19 cellular contexts compared by ENCODE assay signal in the genomic region with DNA sequence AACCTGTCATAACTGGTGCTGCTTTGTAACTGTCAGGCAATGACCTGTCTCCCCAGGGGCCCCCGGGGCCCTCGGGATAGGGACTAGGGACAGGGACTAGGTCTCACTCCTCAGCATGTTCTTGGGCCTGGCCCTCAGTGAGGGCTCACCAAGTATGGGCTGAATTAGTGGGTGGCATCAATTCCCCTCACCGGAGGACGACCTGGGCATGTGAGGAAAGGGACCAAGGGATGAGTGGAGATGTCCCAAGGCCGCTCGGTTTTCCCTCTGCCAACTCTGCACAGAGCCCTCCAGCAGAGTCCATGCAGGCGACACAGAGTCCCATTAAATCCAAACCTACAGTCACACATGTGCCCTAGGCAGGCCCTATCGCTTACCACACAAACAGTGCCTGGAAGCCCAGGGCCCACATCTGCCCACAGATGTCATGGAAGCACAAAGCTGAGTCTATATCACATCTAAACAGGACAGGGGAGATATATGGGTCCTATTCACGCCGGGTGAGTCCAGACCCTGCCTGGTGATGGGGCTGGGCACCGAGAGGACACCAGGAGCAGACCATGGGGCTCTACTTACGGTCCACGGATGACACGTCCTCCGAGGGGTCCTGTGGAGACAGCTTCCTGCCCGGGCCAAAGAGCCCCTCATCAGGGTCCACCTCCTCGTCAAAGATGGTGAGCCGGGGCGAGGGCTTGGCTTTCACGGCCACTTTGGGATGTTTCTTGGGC. TPM values are rescaled to one million over a fixed set of nuclear protein-coding genes. Genes with fewer than 3 reads are reported as not detected.
A peak's percentile ranks its signal among the peaks of the same experiment; 100 is the strongest.
DNase-seq lines count a peak whose midpoint lies in the region; ATAC-seq and TF ChIP-seq lines count a peak whose summit lies in the region.
"Had no signal": no experiment of that assay in that cellular context is flagged by ENCODE, and none has a peak within 500 bp of the region (broad histone marks: within the 10 kb centered on the region; RNA-seq: fewer than 3 reads in every experiment).

No MANE protein-coding gene starts in this region.

- peaks cover 0 to 3% of the 10 kb centered on the region in 2 donors for H3K4me1 Mint-ChIP-seq in natural killer cell treated with Interleukin-12 subunit alpha and Interleukin-12 subunit beta and Interleukin-15 and Interleukin-18, amount 100 ng/mL, for 72 hours (ENCODE audit: low read depth in 2 of 2)
- H3K4me1 Mint-ChIP-seq in natural killer cell: no peaks in the 10 kb centered on the region
- H3K4me1 Mint-ChIP-seq in naive thymus-derived CD4-positive, alpha-beta T cell: no peaks in the 10 kb centered on the region
- H3K4me1 Mint-ChIP-seq: stimulated activated memory B cell treated with anti-CD40 and anti-IgM and Interleukin-4, amounts not matched to agents 10 μg/mL and 1 μg/mL and 100 μg/mL, for 72 hours had no signal

- TF ChIP-seq EP300 in sigmoid colon (IDR thresholded peaks at IDR 0.05): no peak

- H3K4me1 ChIP-seq in left ventricle myocardium inferior (peaks cover 89% of the 10 kb centered on the region), sigmoid colon (peaks cover 0 to 55% (median 46%) of the 10 kb centered on the region in 4 donors)
- no peaks in the 10 kb centered on the region for H3K4me1 ChIP-seq in naive thymus-derived CD4-positive, alpha-beta T cell (ENCODE audit: control insufficient read depth in 2 of 2, insufficient read depth in 2 of 2, low read length in 2 of 2)

- H3K27me3 ChIP-seq in left ventricle myocardium inferior (ENCODE audit: low read depth): no peaks in the 10 kb centered on the region
- H3K27me3 ChIP-seq in sigmoid colon: no peaks in the 10 kb centered on the region
- H3K27me3 ChIP-seq in naive thymus-derived CD4-positive, alpha-beta T cell (ENCODE audit: control insufficient read depth in 2 of 2, insufficient read depth in 2 of 2, low read length in 2 of 2): no peaks in the 10 kb centered on the region

- 88 to 91% methylated on average over 20 of the region's 20 CpGs for WGBS in sigmoid colon, 2 donors

- no peak for TF ChIP-seq POLR2A in sigmoid colon (IDR thresholded peaks at IDR 0.05)

- H3K27ac ChIP-seq in left ventricle myocardium inferior (replicated peaks): peak overlapping the region; percentile 95
- H3K27ac ChIP-seq in sigmoid colon: peak overlapping the region in 3 of 4 donors; percentile 41 to 98 (median 98)
- no peak overlapping the region for H3K27ac ChIP-seq in naive thymus-derived CD4-positive, alpha-beta T cell (ENCODE audit: low read depth, low read length)
- H3K27ac ChIP-seq: KMS-11 had no signal

- POLR2A ChIA-PET in naive thymus-derived CD4-positive, alpha-beta T cell (lab: Charles Lee): no interaction called here

- TF ChIP-seq CTCF in natural killer cell (IDR thresholded peaks at IDR 0.05) (no peak), left ventricle myocardium inferior (IDR thresholded peaks at IDR 0.05; ENCODE audit: borderline replicate concordance) (no peak), sigmoid colon (IDR thresholded peaks at IDR 0.05) (no peak)

- no peak overlapping the region for H3K4me3 Mint-ChIP-seq in natural killer cell treated with Interleukin-12 subunit alpha and Interleukin-12 subunit beta and Interleukin-15 and Interleukin-18, amount 100 ng/mL, for 72 hours
- H3K4me3 Mint-ChIP-seq in natural killer cell: no peak overlapping the region
- no peak overlapping the region for H3K4me3 Mint-ChIP-seq in naive thymus-derived CD4-positive, alpha-beta T cell
- H3K4me3 Mint-ChIP-seq: central memory CD8-positive, alpha-beta T cell; stimulated activated memory B cell treated with anti-CD40 and anti-IgM and Interleukin-4, amounts not matched to agents 10 μg/mL and 1 μg/mL and 100 μg/mL, for 72 hours had no signal

- H3K36me3 ChIP-seq in left ventricle myocardium inferior: peaks cover 42% of the 10 kb centered on the region
- H3K36me3 ChIP-seq in sigmoid colon: peaks cover 32 to 44% (median 41%) of the 10 kb centered on the region in 4 donors
- H3K36me3 ChIP-seq in naive thymus-derived CD4-positive, alpha-beta T cell (ENCODE audit: control insufficient read depth in 2 of 3, insufficient read depth in 3 of 3, low read length in 3 of 3): peaks cover 0 to 62% (median 4%) of the 10 kb centered on the region in 3 experiments

- DNase-seq in natural killer cell treated with Interleukin-12 subunit alpha and Interleukin-12 subunit beta and Interleukin-15 and Interleukin-18, amount 100 ng/mL, for 72 hours (ENCODE audit: low spot score): peak; percentile 6
- no peak for DNase-seq in natural killer cell
- DNase-seq in left ventricle myocardium inferior: peak; percentile 12
- peak; percentile 63 for DNase-seq in sigmoid colon
- no peak for DNase-seq in T-helper 9 cell
- no peak for DNase-seq in naive thymus-derived CD4-positive, alpha-beta T cell
- no peak for DNase-seq in NCI-H2227 treated with DMSO at 0.1 percent for 48 hours (lab: John Stamatoyannopoulos, UW)
- DNase-seq: activated CD4-positive, alpha-beta T cell treated with anti-CD3 and anti-CD28 coated beads for 1 hour; effector memory CD4-positive, alpha-beta T cell; hippocampal formation; NCI-H2029 had no signal

- no peaks in the 10 kb centered on the region for H3K27me3 Mint-ChIP-seq in natural killer cell treated with Interleukin-12 subunit alpha and Interleukin-12 subunit beta and Interleukin-15 and Interleukin-18, amount 100 ng/mL, for 72 hours
- H3K27me3 Mint-ChIP-seq in natural killer cell (ENCODE audit: low read depth in 2 of 2): no peaks in the 10 kb centered on the region
- no peaks in the 10 kb centered on the region for H3K27me3 Mint-ChIP-seq in naive thymus-derived CD4-positive, alpha-beta T cell
- H3K27me3 Mint-ChIP-seq: central memory CD8-positive, alpha-beta T cell; stimulated activated memory B cell treated with anti-CD40 and anti-IgM and Interleukin-4, amounts not matched to agents 10 μg/mL and 1 μg/mL and 100 μg/mL, for 72 hours had no signal

- no peaks in the 10 kb centered on the region for H3K9me3 ChIP-seq in left ventricle myocardium inferior (replicated peaks)
- H3K9me3 ChIP-seq in sigmoid colon: no peaks in the 10 kb centered on the region
- no peaks in the 10 kb centered on the region for H3K9me3 ChIP-seq in naive thymus-derived CD4-positive, alpha-beta T cell (ENCODE audit: control insufficient read depth in 2 of 3, low read length in 3 of 3)

- ATAC-seq in natural killer cell treated with Interleukin-12 subunit alpha and Interleukin-12 subunit beta and Interleukin-15 and Interleukin-18, amount 100 ng/mL, for 72 hours: no peak
- no peak for ATAC-seq in natural killer cell
- no peak for ATAC-seq in HG03095 (IDR thresholded peaks at IDR 0.05; ENCODE audit: unreplicated experiment)
- ATAC-seq in naive thymus-derived CD4-positive, alpha-beta T cell: no peak
- ATAC-seq: stimulated activated memory B cell treated with anti-CD40 and anti-IgM and Interleukin-4, amounts not matched to agents 10 μg/mL and 1 μg/mL and 100 μg/mL, for 72 hours had no signal

- H3K36me3 Mint-ChIP-seq in natural killer cell treated with Interleukin-12 subunit alpha and Interleukin-12 subunit beta and Interleukin-15 and Interleukin-18, amount 100 ng/mL, for 72 hours: no peaks in the 10 kb centered on the region
- peaks cover 7% of the 10 kb centered on the region for H3K36me3 Mint-ChIP-seq in natural killer cell
- peaks cover 0 to 58% (median 14%) of the 10 kb centered on the region in 5 donors for H3K36me3 Mint-ChIP-seq in naive thymus-derived CD4-positive, alpha-beta T cell

- intact Hi-C loops in natural killer cell (cut with micrococcal nuclease) (no loop called here), left ventricle myocardium inferior (cut with micrococcal nuclease) (no loop called here), sigmoid colon (cut with DNase I) (no loop called here)
- intact Hi-C loops in naive thymus-derived CD4-positive, alpha-beta T cell (cut with micrococcal nuclease): no loop called here

- H3K4me3 ChIP-seq in left ventricle myocardium inferior: no peak overlapping the region
- H3K4me3 ChIP-seq in sigmoid colon: no peak overlapping the region
- no peak overlapping the region for H3K4me3 ChIP-seq in naive thymus-derived CD4-positive, alpha-beta T cell (ENCODE audit: low read length)

- CTCF ChIA-PET in naive thymus-derived CD4-positive, alpha-beta T cell (lab: Charles Lee): no interaction called here

- no peak overlapping the region for H3K27ac Mint-ChIP-seq in natural killer cell treated with Interleukin-12 subunit alpha and Interleukin-12 subunit beta and Interleukin-15 and Interleukin-18, amount 100 ng/mL, for 72 hours
- H3K27ac Mint-ChIP-seq in natural killer cell: no peak overlapping the region
- H3K27ac Mint-ChIP-seq in naive thymus-derived CD4-positive, alpha-beta T cell: no peak overlapping the region
- H3K27ac Mint-ChIP-seq: stimulated activated memory B cell treated with anti-CD40 and anti-IgM and Interleukin-4, amounts not matched to agents 10 μg/mL and 1 μg/mL and 100 μg/mL, for 72 hours had no signal

- H3K9me3 Mint-ChIP-seq in natural killer cell treated with Interleukin-12 subunit alpha and Interleukin-12 subunit beta and Interleukin-15 and Interleukin-18, amount 100 ng/mL, for 72 hours: no peaks in the 10 kb centered on the region
- no peaks in the 10 kb centered on the region for H3K9me3 Mint-ChIP-seq in natural killer cell
- no peaks in the 10 kb centered on the region for H3K9me3 Mint-ChIP-seq in naive thymus-derived CD4-positive, alpha-beta T cell
- H3K9me3 Mint-ChIP-seq: central memory CD8-positive, alpha-beta T cell; stimulated activated memory B cell treated with anti-CD40 and anti-IgM and Interleukin-4, amounts not matched to agents 10 μg/mL and 1 μg/mL and 100 μg/mL, for 72 hours had no signal

RNA-seq across cellular contexts. Expression of a gene that starts 26.6 kb away (rescaled TPM):
- total RNA-seq in natural killer cell treated with Interleukin-12 subunit alpha and Interleukin-12 subunit beta and Interleukin-15 and Interleukin-18, amount 100 ng/mL, for 72 hours: 1 to 10 TPM; 5.8 to 9.3 TPM
- total RNA-seq in natural killer cell: 10 to 100 TPM; 17.4 to 25.7 (median 22.8) TPM
- total RNA-seq in left ventricle myocardium inferior: 16.6 TPM
- 10 to 100 TPM; 32.3 to 54.6 (median 41.8) TPM for total RNA-seq in sigmoid colon
- polyA plus RNA-seq in sigmoid colon: 10 to 100 TPM; 25.2 to 36.3 (median 25.3) TPM
- 10 to 100 TPM; 12.0 to 19.0 (median 18.3) TPM for total RNA-seq in naive thymus-derived CD4-positive, alpha-beta T cell
- polyA plus RNA-seq in naive thymus-derived CD4-positive, alpha-beta T cell: 10 to 100 TPM; 13.8 to 17.3 TPM

RNA-seq across cellular contexts. Expression of a gene that starts 42.6 kb away (rescaled TPM):
- total RNA-seq in natural killer cell treated with Interleukin-12 subunit alpha and Interleukin-12 subunit beta and Interleukin-15 and Interleukin-18, amount 100 ng/mL, for 72 hours: under 1 TPM in 1 of 2 donors, not detected in 1; 0.02 TPM
- total RNA-seq in natural killer cell (under 1 TPM; 0.02 to 0.10 (median 0.05) TPM), left ventricle myocardium inferior (0.58 TPM), sigmoid colon (1 to 10 TPM in 1 of 4 donors, under 1 TPM in 3; 0.49 to 1.6 (median 0.77) TPM)
- polyA plus RNA-seq in sigmoid colon: under 1 TPM; under 0.01 to 0.60 (median under 0.01) TPM
- total RNA-seq in naive thymus-derived CD4-positive, alpha-beta T cell: under 1 TPM in 3 of 5 experiments, not detected in 2; 0.03 to 0.20 (median 0.05) TPM
- under 1 TPM; 0.01 to 0.17 TPM for polyA plus RNA-seq in naive thymus-derived CD4-positive, alpha-beta T cell
- total RNA-seq: A673, HT-29 had no signal
- polyA plus RNA-seq: fibroblast of lung, keratinocyte had no signal

Comparison
In these comparisons a context has a peak if more than half of its experiments do, and no peak if none do; other contexts are left out.
1. DNase-seq: peak in natural killer cell treated with Interleukin-12 subunit alpha and Interleukin-12 subunit beta and Interleukin-15 and Interleukin-18, amount 100 ng/mL, for 72 hours (single experiment), left ventricle myocardium inferior (single experiment) and sigmoid colon (single experiment); none in natural killer cell (single experiment), T-helper 9 cell (single experiment), naive thymus-derived CD4-positive, alpha-beta T cell (0 of 9) and NCI-H2227 treated with DMSO at 0.1 percent for 48 hours (single experiment).